In the genomic region with DNA sequence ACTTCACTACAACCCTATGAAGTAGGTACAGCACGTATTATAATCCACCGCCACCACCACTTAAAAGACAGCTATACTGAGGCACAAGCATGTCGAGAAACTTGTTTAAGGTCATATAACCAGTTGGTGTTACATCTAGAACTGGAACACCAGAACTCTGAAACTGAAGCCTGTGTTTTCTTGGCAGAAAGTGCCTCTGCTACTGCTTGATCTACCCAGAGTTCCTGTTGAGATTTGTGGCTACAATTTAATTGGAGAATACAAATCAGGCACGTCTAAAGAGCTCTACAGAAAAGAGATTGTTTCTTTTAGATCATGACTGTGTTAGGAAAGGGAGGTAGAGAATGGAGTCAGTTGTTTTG, we compare ENCODE assay signal across 15 cellular contexts. TPM values are rescaled to one million over a fixed set of nuclear protein-coding genes. Genes with fewer than 3 reads are reported as not detected.
DNase-seq lines count a peak whose midpoint lies in the region; ATAC-seq and TF ChIP-seq lines count a peak whose summit lies in the region.
"Had no signal": no experiment of that assay in that cellular context is flagged by ENCODE, and none has a peak within 500 bp of the region (broad histone marks: within the 10 kb centered on the region; RNA-seq: fewer than 3 reads in every experiment).

No MANE protein-coding gene starts in this region.

- H3K4me3 ChIP-seq in GM23338 (peak overlapping the region; percentile 14; the same call in 1 of the 2 replicates), iPS-18a (ENCODE audit: low read length) (peak overlapping the region; percentile 12), smooth muscle cell (peak overlapping the region; percentile 3)

- peaks cover 11% of the 10 kb centered on the region for H3K27me3 ChIP-seq in GM23338 (ENCODE audit: insufficient read depth)
- H3K27me3 ChIP-seq in iPS-18a (ENCODE audit: control insufficient read depth, insufficient read depth, low read length), result peaks cover 14% of the 10 kb centered on the region
- no peaks in the 10 kb centered on the region for H3K27me3 ChIP-seq in smooth muscle cell (ENCODE audit: low read depth)

- H3F3A ChIP-seq in GM23338 (replicated peaks; ENCODE audit: low read depth), result no peaks in the 10 kb centered on the region
- peaks cover 24% of the 10 kb centered on the region for H3F3A ChIP-seq in smooth muscle cell (ENCODE audit: low read depth)

- peak overlapping the region; percentile 9; the same call in 1 of the 3 replicates for H3K4me3 Mint-ChIP-seq in GM23338
- H3K4me3 Mint-ChIP-seq: activated T-helper 1 cell treated with anti-CD3 and anti-CD28 coated beads, Interleukin-12 subunit alpha, Interleukin-12 subunit beta, Interleukin-2, Interleukin-4 antibody, amounts not matched to agents 30 ng/mL and 10 ng/mL and 1 ng/mL, durations not matched to agents 14 hours and 24 hours and 36 hours had no signal

- H3K9ac ChIP-seq in iPS-18a (ENCODE audit: low read length), result no peak overlapping the region
- H3K9ac ChIP-seq in smooth muscle cell (ENCODE audit: low read depth), result no peak overlapping the region

- H3K36me3 Mint-ChIP-seq in GM23338 (ENCODE audit: low read depth), result no peaks in the 10 kb centered on the region

- peak overlapping the region; percentile 91 for H3K27ac ChIP-seq in GM23338 (ENCODE audit: low read depth)
- H3K27ac ChIP-seq in VCaP, result peak overlapping the region; percentile 84
- peak overlapping the region; percentile 69 for H3K27ac ChIP-seq in iPS-18a (ENCODE audit: low read length)
- H3K27ac ChIP-seq in smooth muscle cell (ENCODE audit: low read depth), result peak overlapping the region; percentile 59

- H2AFZ ChIP-seq in GM23338 (no peak overlapping the region), smooth muscle cell (ENCODE audit: low read depth) (peak overlapping the region; percentile 63)

- H4K20me1 ChIP-seq in GM23338 (replicated peaks; ENCODE audit: insufficient read depth) (no peaks in the 10 kb centered on the region), smooth muscle cell (ENCODE audit: low read depth) (peaks cover 4% of the 10 kb centered on the region)

- H3K36me3 ChIP-seq in GM23338 (ENCODE audit: insufficient read depth) (no peaks in the 10 kb centered on the region), iPS-18a (ENCODE audit: control insufficient read depth, low read depth, low read length) (no peaks in the 10 kb centered on the region), smooth muscle cell (ENCODE audit: low read depth) (no peaks in the 10 kb centered on the region)

- no peak for TF ChIP-seq CTCF in GM23338 (conservative IDR thresholded peaks at IDR 0.05; ENCODE audit: low read depth in 2 of 2)
- TF ChIP-seq CTCF in VCaP (conservative IDR thresholded peaks at IDR 0.05), result no peak
- TF ChIP-seq CTCF in smooth muscle cell (IDR thresholded peaks at IDR 0.05; ENCODE audit: borderline replicate concordance, insufficient read depth, poor library complexity, severe bottlenecking), result no peak

- H3K9me3 Mint-ChIP-seq in GM23338, result no peaks in the 10 kb centered on the region
- H3K9me3 Mint-ChIP-seq: activated T-helper 1 cell treated with anti-CD3 and anti-CD28 coated beads, Interleukin-12 subunit alpha, Interleukin-12 subunit beta, Interleukin-2, Interleukin-4 antibody, amounts not matched to agents 30 ng/mL and 10 ng/mL and 1 ng/mL, durations not matched to agents 14 hours and 24 hours and 36 hours had no signal

- H3K4me1 Mint-ChIP-seq in GM23338, result peaks cover 33% of the 10 kb centered on the region

- H3K27me3 Mint-ChIP-seq in GM23338 (ENCODE audit: insufficient read depth, low read depth, poor library complexity), result peaks cover 4% of the 10 kb centered on the region

- DNase-seq in GM23338 (ENCODE audit: low spot score) (no peak), smooth muscle cell (lab: John Stamatoyannopoulos, UW; ENCODE audit: unreplicated experiment) (no peak), kidney tubule cell (ENCODE audit: low spot score) (no peak), mesenteric fat pad (ENCODE audit: low spot score) (no peak)
- DNase-seq: activated CD4-positive, alpha-beta T cell treated with anti-CD3 and anti-CD28 coated beads for 4 hours; mammary epithelial cell; NCI-H2081; NK-92 treated with Interleukin-12 subunit alpha and Interleukin-12 subunit beta, amount 100 ng/mL, for 24 hours; stimulated activated CD4-positive, alpha-beta T cell treated with anti-CD3 and anti-CD28 coated beads, Interleukin-4, amount 100 ng/mL, for 1 hour; stimulated activated naive CD4-positive, alpha-beta T cell treated with Interleukin-2 at 50 U/mL for 16 hours had no signal

- no peaks in the 10 kb centered on the region for H3K9me2 ChIP-seq in GM23338 (ENCODE audit: insufficient read depth)

- 37% methylated on average over 4 of the region's 4 CpGs for WGBS in smooth muscle cell (ENCODE audit: low lambda C conversion rate)

- H3K4me1 ChIP-seq in GM23338 (ENCODE audit: insufficient read depth) (peaks cover 60% of the 10 kb centered on the region), iPS-18a (ENCODE audit: control insufficient read depth, low read depth, low read length) (peaks cover 35% of the 10 kb centered on the region), smooth muscle cell (ENCODE audit: low read depth) (peaks cover 25% of the 10 kb centered on the region)

- H3K27ac Mint-ChIP-seq in GM23338, result peak overlapping the region; percentile 81

- H3K4me2 ChIP-seq in GM23338 (peak overlapping the region; percentile 35), smooth muscle cell (peak overlapping the region; percentile 56)

- H3K79me2 ChIP-seq in GM23338 (replicated peaks; ENCODE audit: insufficient read depth) (peaks cover under 1% of the 10 kb centered on the region; the same call in 1 of the 2 replicates), smooth muscle cell (ENCODE audit: low read depth) (peaks cover 9% of the 10 kb centered on the region)

- H3K9me3 ChIP-seq in iPS-18a (ENCODE audit: control insufficient read depth, low read depth, low read length) (no peaks in the 10 kb centered on the region), smooth muscle cell (replicated peaks; ENCODE audit: low read depth) (no peaks in the 10 kb centered on the region)

- ATAC-seq in GM23338 (no peak), GM18870 (IDR thresholded peaks at IDR 0.05; ENCODE audit: unreplicated experiment) (no peak), HG02870 (IDR thresholded peaks at IDR 0.05; ENCODE audit: unreplicated experiment) (no peak)

TF ChIP-seq in GM23338, 12 proteins besides CTCF, POLR2A, EP300 and RAD21:
- TF ChIP-seq CREB1 (CRISPR knock-in tag; IDR thresholded peaks at IDR 0.05; ENCODE audit: low read depth), result no peak
- no peak for TF ChIP-seq ZNF331 (CRISPR knock-in tag; IDR thresholded peaks at IDR 0.05; ENCODE audit: low read depth)
- no peak for TF ChIP-seq ZNF114 (CRISPR knock-in tag; IDR thresholded peaks at IDR 0.05)

RNA-seq across cellular contexts. Expression of a gene that starts 4.3 kb away (rescaled TPM):
- total RNA-seq in GM23338 (2014; rRNA removed; shearing (Covaris generic)), result 75.1 and 767 TPM in 2 replicates
- polyA plus RNA-seq in GM23338 (2016; fragmentation: Nextera tagmentation; extraction: Ambion mirVana) (57.0 and 68.5 TPM in 2 replicates), smooth muscle cell (66.3 and 75.0 TPM in 2 replicates)
- total RNA-seq in smooth muscle cell (154 and 155 TPM in 2 replicates), mesenteric fat pad (89.6 TPM)
